ENCODE assay signal across 9 cellular contexts in the genomic region with DNA sequence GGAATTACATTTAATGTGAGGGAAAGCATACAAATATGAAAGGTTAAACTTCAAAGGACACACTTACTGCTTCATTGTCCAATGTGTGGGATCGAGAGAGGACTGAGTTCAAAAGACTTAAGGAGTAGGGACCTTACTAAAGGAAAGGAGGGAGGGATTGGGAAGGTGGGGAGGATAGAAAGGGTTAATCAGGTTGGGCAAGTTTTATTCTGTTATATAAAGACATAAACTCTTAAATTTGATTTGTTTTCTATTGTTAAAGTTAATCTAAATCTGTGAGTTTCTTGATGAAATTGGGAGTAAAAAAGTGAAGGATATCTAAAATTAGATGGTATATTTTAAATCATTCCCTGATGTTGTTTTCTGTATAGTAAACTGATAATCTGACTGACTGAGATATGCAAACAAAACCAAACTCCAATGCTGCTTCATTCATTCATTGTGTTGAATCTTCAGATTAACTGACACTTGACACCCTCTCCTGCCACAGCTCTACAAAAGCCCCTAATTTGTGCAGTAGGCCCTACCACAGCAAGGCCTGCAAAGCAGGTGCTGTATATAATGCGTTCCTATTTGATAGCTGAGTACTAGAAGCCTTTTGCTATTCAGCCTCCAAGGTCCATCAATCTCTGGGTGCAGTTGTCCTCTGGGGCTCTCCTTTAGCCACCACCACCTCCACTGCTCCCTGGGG. TPM values are rescaled to one million over a fixed set of nuclear protein-coding genes. Genes with fewer than 3 reads are reported as not detected.
A peak's percentile ranks its signal among the peaks of the same experiment; 100 is the strongest.
DNase-seq lines count a peak whose midpoint lies in the region; ATAC-seq and TF ChIP-seq lines count a peak whose summit lies in the region.
"Had no signal": no experiment of that assay in that cellular context is flagged by ENCODE, and none has a peak within 500 bp of the region (broad histone marks: within the 10 kb centered on the region; RNA-seq: fewer than 3 reads in every experiment).

No MANE protein-coding gene starts in this region.

- H3K4me1 ChIP-seq in Caco-2, result peaks cover 14% of the 10 kb centered on the region
- H3K4me1 ChIP-seq in ovary (ENCODE audit: insufficient read depth), result peaks cover 7% of the 10 kb centered on the region

- H3K9me3 Mint-ChIP-seq in Caco-2 (ENCODE audit: unreplicated experiment) (no peaks in the 10 kb centered on the region), memory B cell (peaks cover 1% of the 10 kb centered on the region)

- H3K4me3 Mint-ChIP-seq in Caco-2 (ENCODE audit: unreplicated experiment) (peak overlapping the region; percentile 96), memory B cell (peak overlapping the region; percentile 98)

- H3K4me3 ChIP-seq in Caco-2 (ENCODE audit: low read depth, low read length) (no peak overlapping the region), ovary (no peak overlapping the region)

- peaks cover 13% of the 10 kb centered on the region for H3K4me1 Mint-ChIP-seq in Caco-2 (ENCODE audit: low read depth, unreplicated experiment)
- H3K4me1 Mint-ChIP-seq in memory B cell, result peaks cover 47% of the 10 kb centered on the region

- no TSS peak for BruUV-seq in Caco-2 (replicated peaks; lab: Mats Ljungman, UMichigan)

- POLR2A ChIA-PET in Caco-2 (lab: Charles Lee), result no interaction called here

- intact Hi-C loops in Caco-2 (cut with micrococcal nuclease; ENCODE audit: unreplicated experiment) (loop anchor here (5.0 kb wide), 1 partner anchor 42 kb away; no protein-coding TSS in a partner anchor), ovary (cut with DNase I) (loop anchor here in 2 of 4 donors (1.0 to 10.0 kb wide), 2 partner anchors 274 to 369 kb away; a partner anchor contains a TSS)

- H3K36me3 ChIP-seq in Caco-2 (ENCODE audit: control insufficient read depth, insufficient read depth, low read length) (no peaks in the 10 kb centered on the region), ovary (no peaks in the 10 kb centered on the region)

- H3K27ac Mint-ChIP-seq in Caco-2 (ENCODE audit: unreplicated experiment) (peak overlapping the region; percentile 82), memory B cell (peak overlapping the region; percentile 98)

- TF ChIP-seq CTCF in Caco-2 (IDR thresholded peaks at IDR 0.05; ENCODE audit: insufficient read depth in 1 of 2, low read depth in 1 of 2, low read length in 1 of 2, severe bottlenecking in 1 of 2, unreplicated experiment in 1 of 2), result no peak
- TF ChIP-seq CTCF in ovary (IDR thresholded peaks at IDR 0.05), result no peak

- TF ChIP-seq POLR2A in ovary (IDR thresholded peaks at IDR 0.05), result no peak

- no peak for DNase-seq in Caco-2
- DNase-seq in NCI-H748 treated with DMSO at 0.1 percent for 48 hours (lab: John Stamatoyannopoulos, UW), result peak; percentile 80
- no peak for DNase-seq in memory B cell (ENCODE audit: low spot score in 2 of 2)
- DNase-seq in NCI-H2227 (lab: John Stamatoyannopoulos, UW; ENCODE audit: unreplicated experiment), result no peak
- DNase-seq in ovary, result no peak

- TF ChIP-seq EP300 in ovary (IDR thresholded peaks at IDR 0.05), result no peak

- CTCF ChIA-PET in Caco-2 (lab: Charles Lee), result no interaction called here

- 77 to 85% (median 83%) methylated on average over 2 of the region's 2 CpGs for WGBS in ovary, 3 donors

- H3K27me3 ChIP-seq in Caco-2 (replicated peaks; ENCODE audit: control insufficient read depth, insufficient read depth, low read length) (no peaks in the 10 kb centered on the region), ovary (no peaks in the 10 kb centered on the region)

- no peaks in the 10 kb centered on the region for H3K27me3 Mint-ChIP-seq in Caco-2 (ENCODE audit: insufficient read depth, unreplicated experiment)
- H3K27me3 Mint-ChIP-seq in memory B cell, result no peaks in the 10 kb centered on the region

- ATAC-seq in GM21526 (IDR thresholded peaks at IDR 0.05; ENCODE audit: low FRiP score, unreplicated experiment) (peak; percentile 21), memory B cell (ENCODE audit: low read depth) (no peak), GM21529 (IDR thresholded peaks at IDR 0.05; ENCODE audit: unreplicated experiment) (no peak), GM21515 (IDR thresholded peaks at IDR 0.05; ENCODE audit: unreplicated experiment) (no peak)

- no peaks in the 10 kb centered on the region for H3K9me3 ChIP-seq in Caco-2
- no peaks in the 10 kb centered on the region for H3K9me3 ChIP-seq in ovary

- no peak overlapping the region for H3K27ac ChIP-seq in ovary

- H3K36me3 Mint-ChIP-seq in Caco-2 (ENCODE audit: insufficient read depth, unreplicated experiment), result peaks cover 12% of the 10 kb centered on the region
- peaks cover 14% of the 10 kb centered on the region for H3K36me3 Mint-ChIP-seq in memory B cell

RNA-seq across cellular contexts. Expression of a gene that starts 1.3 kb away (rescaled TPM):
- total RNA-seq in Caco-2 (2022) (23.1 and 23.5 TPM in 2 replicates), ovary (10 to 100 TPM; 25.3 to 48.6 (median 35.8) TPM)
- 10 to 100 TPM; 21.6 to 40.6 TPM for polyA plus RNA-seq in ovary

RNA-seq across cellular contexts. Expression of a gene that starts 38.7 kb away (rescaled TPM):
- total RNA-seq in Caco-2 (2022) (0.29 TPM in 1 of 2 replicates, not detected in the other), ovary (1 to 10 TPM in 1 of 7 donors, under 1 TPM in 5, not detected in 1; 0.24 to 1.1 (median 0.52) TPM)
- polyA plus RNA-seq in ovary, result under 1 TPM; 0.24 to 0.70 TPM
- total RNA-seq: SK-MEL-5 had no signal

RNA-seq across cellular contexts. Expression of a gene that starts 58.2 kb away (rescaled TPM):
- 5.9 and 8.0 TPM in 2 replicates for total RNA-seq in Caco-2 (2022)
- total RNA-seq in ovary, result 10 to 100 TPM in 1 of 7 donors, 1 to 10 TPM in 6; 3.1 to 12.9 (median 7.9) TPM
- polyA plus RNA-seq in ovary, result 1 to 10 TPM in 1 of 2 donors, under 1 TPM in 1; 0.71 to 9.0 TPM
